In genomic region chr10:113087082-113088029, GRCh38 we compare ENCODE assay signal across 10 cellular contexts.
A peak's percentile ranks its signal among the peaks of the same experiment; 100 is the strongest.
DNase-seq lines count a peak whose midpoint lies in the region; ATAC-seq, FAIRE-seq and TF ChIP-seq lines count a peak whose summit lies in the region.
"Had no signal": no experiment of that assay in that cellular context is flagged by ENCODE, and none has a peak within 500 bp of the region (broad histone marks: within the 10 kb centered on the region; RNA-seq: fewer than 3 reads in every experiment).

No MANE protein-coding gene starts in this region.

- no peaks in the 10 kb centered on the region for H3K27me3 ChIP-seq in iPS-20b (ENCODE audit: insufficient read depth, low read length)
- no peaks in the 10 kb centered on the region for H3K27me3 ChIP-seq in tibial artery
- H3K27me3 ChIP-seq: neutrophil had no signal

- H3K9me3 ChIP-seq in iPS-20b (ENCODE audit: insufficient read depth, low read depth, low read length) (no peaks in the 10 kb centered on the region), tibial artery (no peaks in the 10 kb centered on the region)
- H3K9me3 ChIP-seq: neutrophil had no signal

- H3K4me3 ChIP-seq in iPS-20b (ENCODE audit: low read length) (no peak overlapping the region), tibial artery (no peak overlapping the region)

- H3K4me1 ChIP-seq in iPS-20b (ENCODE audit: insufficient read depth, low read length): peaks cover 28% of the 10 kb centered on the region
- peaks cover 0 to 52% (median 18%) of the 10 kb centered on the region in 4 donors for H3K4me1 ChIP-seq in tibial artery

- peak overlapping the region; percentile 17; the same call in 1 of the 2 replicates for H3K9ac ChIP-seq in iPS-20b (ENCODE audit: low read depth, low read length)

- H3K27ac ChIP-seq in iPS-20b (ENCODE audit: low read length): no peak overlapping the region
- peak overlapping the region; percentile 51 to 60 for H3K27ac ChIP-seq in tibial artery
- H3K27ac ChIP-seq: neutrophil had no signal

- DNase-seq in HTR-8/SVneo (ENCODE audit: insufficient read length, low spot score) (peak; percentile 71), amniotic epithelial cell (ENCODE audit: low read depth) (peak; percentile 99), tibial artery (peak; percentile 80 to 85)
- DNase-seq in activated naive CD4-positive, alpha-beta T cell treated with Interleukin-2 at 50 U/mL for 16 hours: no peak
- DNase-seq: NCI-H82 had no signal

- no peak for ATAC-seq in HG02852 (IDR thresholded peaks at IDR 0.05; ENCODE audit: unreplicated experiment)
- no peak for ATAC-seq in GM21381 (IDR thresholded peaks at IDR 0.05; ENCODE audit: unreplicated experiment)
- ATAC-seq in GM19351 (IDR thresholded peaks at IDR 0.05; ENCODE audit: unreplicated experiment): no peak

- intact Hi-C loops in tibial artery (cut with DNase I; ENCODE audit: low total_unique reads): no loop called here

- peak; percentile 94 for FAIRE-seq in HTR-8/SVneo (lab: Jason Lieb, UNC)

- no peak for TF ChIP-seq CTCF in tibial artery (IDR thresholded peaks at IDR 0.05)

- H3K36me3 ChIP-seq in iPS-20b (ENCODE audit: insufficient read depth, low read depth, low read length) (peaks cover 43% of the 10 kb centered on the region), tibial artery (peaks cover 0 to 20% (median 5%) of the 10 kb centered on the region in 3 donors)
- H3K36me3 ChIP-seq: neutrophil had no signal
